ENCODE assay signal across 9 cellular contexts in genomic region chr11:34653851-34654490, GRCh38. TPM values are rescaled to one million over a fixed set of nuclear protein-coding genes. Genes with fewer than 3 reads are reported as not detected.
DNase-seq lines count a peak whose midpoint lies in the region; FAIRE-seq and TF ChIP-seq lines count a peak whose summit lies in the region.
"Had no signal": no experiment of that assay in that cellular context is flagged by ENCODE, and none has a peak within 500 bp of the region (broad histone marks: within the 10 kb centered on the region; RNA-seq: fewer than 3 reads in every experiment).

No MANE protein-coding gene starts in this region.

- no peak overlapping the region for H3K27ac Mint-ChIP-seq in progenitor cell of endocrine pancreas

- TF ChIP-seq CTCF in fibroblast of the aortic adventitia (IDR thresholded peaks at IDR 0.05; ENCODE audit: insufficient read depth, low read length) = peak; percentile 9
- no peak for TF ChIP-seq CTCF in progenitor cell of endocrine pancreas (IDR thresholded peaks at IDR 0.05; ENCODE audit: unreplicated experiment)

- peaks cover 25% of the 10 kb centered on the region for H3K36me3 Mint-ChIP-seq in progenitor cell of endocrine pancreas (ENCODE audit: insufficient read depth)

- H3K27ac ChIP-seq in skin epidermis = peak overlapping the region in 18 of 21 experiments; percentile 14 to 77 (median 56)
- H3K27ac ChIP-seq: BLaER1 had no signal

- H3K4me3 ChIP-seq in fibroblast of the aortic adventitia (ENCODE audit: low read depth, low read length) = no peak overlapping the region
- H3K4me3 ChIP-seq in skin epidermis = no peak overlapping the region
- H3K4me3 ChIP-seq: BLaER1 had no signal

- no peaks in the 10 kb centered on the region for H3K27me3 Mint-ChIP-seq in progenitor cell of endocrine pancreas

- peaks cover 3% of the 10 kb centered on the region for H3K9me3 Mint-ChIP-seq in progenitor cell of endocrine pancreas (ENCODE audit: low read depth)

- peaks cover 40% of the 10 kb centered on the region for H3K4me1 Mint-ChIP-seq in progenitor cell of endocrine pancreas (ENCODE audit: low read depth)

- DNase-seq in NCI-H2029 (lab: John Stamatoyannopoulos, UW) (peak; percentile 27), NCI-H2029 treated with DMSO at 0.1 percent for 48 hours (lab: John Stamatoyannopoulos, UW) (no peak), RCC 7860 (ENCODE audit: low spot score) (peak; percentile 98), fibroblast of the aortic adventitia (ENCODE audit: low read depth) (peak; percentile 97), progenitor cell of endocrine pancreas (ENCODE audit: low spot score, unreplicated experiment) (no peak), middle frontal gyrus (ENCODE audit: extremely low spot score, low spot score) (no peak), SK-N-DZ (ENCODE audit: low spot score) (no peak)

- peak; percentile 94 for FAIRE-seq in RCC 7860 (lab: Jason Lieb, UNC)

- no peak overlapping the region for H3K4me3 Mint-ChIP-seq in progenitor cell of endocrine pancreas (ENCODE audit: low read depth)

RNA-seq across cellular contexts. Expression of gene EHF, which starts 33.1 kb away (rescaled TPM):
- total RNA-seq in fibroblast of the aortic adventitia (ENCODE audit: low replicate concordance) = 0.18 TPM in 1 of 2 replicates, not detected in the other
- 17.9 and 18.6 TPM in 2 replicates for total RNA-seq in progenitor cell of endocrine pancreas
- not detected in 2 replicates for polyA plus RNA-seq in SK-N-DZ (2014; cell fraction: cytosol; rRNA removed)
- not detected in 2 replicates for polyA plus RNA-seq in SK-N-DZ (2014; cell fraction: nucleus; rRNA removed)

Comparison
In these comparisons a context has a peak if more than half of its experiments do, and no peak if none do; other contexts are left out.
1. DNase-seq: peak in NCI-H2029 (single experiment), RCC 7860 (single experiment) and fibroblast of the aortic adventitia (single experiment); none in NCI-H2029 treated with DMSO at 0.1 percent for 48 hours (single experiment), progenitor cell of endocrine pancreas (single experiment), middle frontal gyrus (single experiment) and SK-N-DZ (single experiment).
2. RNA of gene EHF, which starts 33.1 kb away (total RNA-seq): 17.9 to 18.6 TPM in progenitor cell of endocrine pancreas; 0.18 TPM in fibroblast of the aortic adventitia; every median in the first group is over 10 times any median in the second.